24 cellular contexts compared by ENCODE assay signal in genomic region chr22:45907996-45908395, GRCh38.
"Had no signal": no experiment of that assay in that cellular context is flagged by ENCODE, and none has a peak within 500 bp of the region (broad histone marks: within the 10 kb centered on the region; RNA-seq: fewer than 3 reads in every experiment).

No MANE protein-coding gene starts in this region.

- H3K9me3 Mint-ChIP-seq: dendritic cell treated with granulocyte-macrophage colony-stimulating factor and Interleukin-4, amounts not matched to agents 40 ng/mL and 50 ng/mL, for 4 days; effector memory CD8-positive, alpha-beta T cell; endodermal cell; mesothelial cell of epicardium had no signal

- DNase-seq: colonic mucosa; cortex of kidney; effector CD8-positive, alpha-beta T cell; effector memory CD8-positive, alpha-beta T cell; endodermal cell; erythroblast; esophagus squamous epithelium; foreskin fibroblast; foreskin melanocyte; gastrocnemius medialis; glutamatergic neuron; head of caudate nucleus; heart right ventricle; hippocampal formation; left cardiac atrium; left lung; left ventricle myocardium superior; lower lobe of right lung; mesenchymal stem cell; mucosa of descending colon; naive B cell had no signal

- H3K36me3 ChIP-seq: colonic mucosa, esophagus squamous epithelium, gastrocnemius medialis, heart right ventricle, left lung, lower lobe of right lung had no signal

- H3K27ac Mint-ChIP-seq: dendritic cell treated with granulocyte-macrophage colony-stimulating factor and Interleukin-4, amounts not matched to agents 40 ng/mL and 50 ng/mL, for 4 days; effector memory CD8-positive, alpha-beta T cell; endodermal cell; mesothelial cell of epicardium had no signal

- H3K4me1 ChIP-seq: colonic mucosa had no signal

- H3K27ac ChIP-seq: colonic mucosa, epithelial cell of prostate, esophagus squamous epithelium, gastrocnemius medialis, heart right ventricle, left lung, lower lobe of right lung had no signal

- H3K36me3 Mint-ChIP-seq: mesothelial cell of epicardium, naive B cell had no signal

- H3K4me3 Mint-ChIP-seq: dendritic cell treated with granulocyte-macrophage colony-stimulating factor and Interleukin-4, amounts not matched to agents 40 ng/mL and 50 ng/mL, for 4 days; effector memory CD8-positive, alpha-beta T cell; endodermal cell; mesothelial cell of epicardium; naive B cell had no signal

- H3K9me3 ChIP-seq: colonic mucosa, esophagus squamous epithelium, gastrocnemius medialis, heart right ventricle, left lung, lower lobe of right lung, mucosa of descending colon had no signal

- H3K4me1 Mint-ChIP-seq: endodermal cell had no signal

- H3K4me3 ChIP-seq: colonic mucosa, esophagus squamous epithelium, gastrocnemius medialis, heart right ventricle, left lung, lower lobe of right lung, mucosa of descending colon had no signal
